ENCODE assay signal across 16 cellular contexts in genomic region chr16:87705780-87706277, GRCh38. TPM values are rescaled to one million over a fixed set of nuclear protein-coding genes. Genes with fewer than 3 reads are reported as not detected.
A peak's percentile ranks its signal among the peaks of the same experiment; 100 is the strongest.
DNase-seq lines count a peak whose midpoint lies in the region; ATAC-seq and TF ChIP-seq lines count a peak whose summit lies in the region.
"Had no signal": no experiment of that assay in that cellular context is flagged by ENCODE, and none has a peak within 500 bp of the region (broad histone marks: within the 10 kb centered on the region; RNA-seq: fewer than 3 reads in every experiment).

No MANE protein-coding gene starts in this region.

- H4K20me1 ChIP-seq in neural progenitor cell (ENCODE audit: low read depth), result peaks cover 17% of the 10 kb centered on the region

- peaks cover 8% of the 10 kb centered on the region for H3K36me3 Mint-ChIP-seq in neural progenitor cell

- no peak overlapping the region for H3K27ac ChIP-seq in body of pancreas
- H3K27ac ChIP-seq in neural progenitor cell, result peak overlapping the region; percentile 67

- ATAC-seq in body of pancreas, result peak; percentile 38
- ATAC-seq in GM19035 (IDR thresholded peaks at IDR 0.05; ENCODE audit: unreplicated experiment), result no peak
- ATAC-seq: effector memory CD8-positive, alpha-beta T cell; sciatic nerve had no signal

- H3K9me3 ChIP-seq in body of pancreas, result no peaks in the 10 kb centered on the region
- H3K9me3 ChIP-seq in neural progenitor cell (ENCODE audit: low read depth), result no peaks in the 10 kb centered on the region
- H3K9me3 ChIP-seq: tibial nerve had no signal

- no peaks in the 10 kb centered on the region for H3K9me3 Mint-ChIP-seq in neural progenitor cell
- H3K9me3 Mint-ChIP-seq: CD4-positive, CD25-positive, alpha-beta regulatory T cell; effector memory CD8-positive, alpha-beta T cell; nephron had no signal

- no peak for TF ChIP-seq POLR2A in body of pancreas (IDR thresholded peaks at IDR 0.05)

- no peak overlapping the region for H3K4me3 Mint-ChIP-seq in neural progenitor cell
- H3K4me3 Mint-ChIP-seq: CD4-positive, CD25-positive, alpha-beta regulatory T cell; effector memory CD8-positive, alpha-beta T cell; nephron had no signal

- no peaks in the 10 kb centered on the region for H3K27me3 Mint-ChIP-seq in neural progenitor cell (ENCODE audit: insufficient read depth, low read depth)
- H3K27me3 Mint-ChIP-seq: CD4-positive, CD25-positive, alpha-beta regulatory T cell; effector memory CD8-positive, alpha-beta T cell had no signal

- no peaks in the 10 kb centered on the region for H3K27me3 ChIP-seq in body of pancreas
- H3K27me3 ChIP-seq in neural progenitor cell, result no peaks in the 10 kb centered on the region
- H3K27me3 ChIP-seq: tibial nerve had no signal

- H3K4me3 ChIP-seq in body of pancreas (no peak overlapping the region), neural progenitor cell (no peak overlapping the region)
- H3K4me3 ChIP-seq: tibial nerve had no signal

- no peak overlapping the region for H3K9ac ChIP-seq in neural progenitor cell

- H3K36me3 ChIP-seq in body of pancreas (replicated peaks in 1 of 2; ENCODE audit: insufficient read depth in 1 of 2, low read depth in 2 of 2) (peaks cover 0 to 10% of the 10 kb centered on the region in 2 donors), neural progenitor cell (no peaks in the 10 kb centered on the region)

- intact Hi-C loops in body of pancreas (cut with DNase I), result no loop called here

- H3K27ac Mint-ChIP-seq in neural progenitor cell, result no peak overlapping the region
- H3K27ac Mint-ChIP-seq: CD4-positive, CD25-positive, alpha-beta regulatory T cell; effector memory CD8-positive, alpha-beta T cell had no signal

- TF ChIP-seq CTCF in body of pancreas (IDR thresholded peaks at IDR 0.05), result no peak
- no peak for TF ChIP-seq CTCF in neural progenitor cell (IDR thresholded peaks at IDR 0.05)

- H3K4me1 ChIP-seq in body of pancreas, result peaks cover 19% of the 10 kb centered on the region
- peaks cover 18% of the 10 kb centered on the region for H3K4me1 ChIP-seq in neural progenitor cell

- in situ Hi-C loops in G401 (cut with HindIII; ENCODE audit: low sequenced_read_pairs), result no loop called here

- H3F3A ChIP-seq in neural progenitor cell (ENCODE audit: low read depth), result no peaks in the 10 kb centered on the region

- peak overlapping the region; percentile 47 for H3K4me2 ChIP-seq in neural progenitor cell

- H3K4me1 Mint-ChIP-seq in neural progenitor cell, result peaks cover 10% of the 10 kb centered on the region

- H2AFZ ChIP-seq in neural progenitor cell (replicated peaks), result no peak overlapping the region

- WGBS in body of pancreas, 2 donors, result 12 to 23% methylated on average over 12 to 19 of the region's 29 CpGs

- peak; percentile 52 for DNase-seq in G401 (ENCODE audit: low spot score)
- peak; percentile 37 for DNase-seq in NCI-H2029 treated with DMSO at 0.1 percent for 48 hours (lab: John Stamatoyannopoulos, UW)
- DNase-seq in body of pancreas, result peak in 3 of 4 donors; percentile 18 to 55 (median 37)
- peak; percentile 42 for DNase-seq in neural progenitor cell (ENCODE audit: low spot score)
- DNase-seq in activated effector memory CD4-positive, alpha-beta T cell treated with anti-CD3 and anti-CD28 coated beads, Interleukin-2, amount 50 U/mL, for 16 hours, result no peak
- no peak for DNase-seq in stimulated activated CD8-positive, alpha-beta memory T cell treated with anti-CD3 and anti-CD28 coated beads, Interleukin-4, amount 100 ng/mL, for 48 hours
- no peak for DNase-seq in NOMO-1 treated with DMSO at 0.1 percent for 48 hours (lab: John Stamatoyannopoulos, UW; ENCODE audit: unreplicated experiment)
- DNase-seq: activated effector memory CD4-positive, alpha-beta T cell treated with Interleukin-2 at 50 U/mL for 16 hours; CD4-positive, CD25-positive, alpha-beta regulatory T cell; effector memory CD8-positive, alpha-beta T cell; NK-92 treated with Interleukin-12 subunit alpha and Interleukin-12 subunit beta, amount 100 ng/mL, for 24 hours; stimulated activated CD4-positive, alpha-beta T cell treated with anti-CD3 and anti-CD28 coated beads, Interleukin-2, amount 100 ng/mL, for 48 hours had no signal

- peaks cover 6% of the 10 kb centered on the region for H3K79me2 ChIP-seq in neural progenitor cell (ENCODE audit: low read depth)

RNA-seq across cellular contexts. Expression of gene KLHDC4, which starts 60.0 kb away (rescaled TPM):
- total RNA-seq in G401 (2014; rRNA removed; shearing (Covaris generic)), result 41.2 and 42.5 TPM in 2 replicates
- total RNA-seq in body of pancreas (10 to 100 TPM; 25.4 to 82.1 TPM), neural progenitor cell (ENCODE audit: low replicate concordance) (19.2 and 30.5 TPM in 2 replicates)

Comparison
In these comparisons a context has a peak if more than half of its experiments do, and no peak if none do; other contexts are left out.
1. DNase-seq: peak in G401 (single experiment), NCI-H2029 treated with DMSO at 0.1 percent for 48 hours (single experiment), body of pancreas (3 of 4) and neural progenitor cell (single experiment); none in activated effector memory CD4-positive, alpha-beta T cell treated with anti-CD3 and anti-CD28 coated beads, Interleukin-2, amount 50 U/mL, for 16 hours (single experiment), stimulated activated CD8-positive, alpha-beta memory T cell treated with anti-CD3 and anti-CD28 coated beads, Interleukin-4, amount 100 ng/mL, for 48 hours (single experiment) and NOMO-1 treated with DMSO at 0.1 percent for 48 hours (single experiment).